Comparison of ENCODE assay signal across 5 cellular contexts in the genomic region with DNA sequence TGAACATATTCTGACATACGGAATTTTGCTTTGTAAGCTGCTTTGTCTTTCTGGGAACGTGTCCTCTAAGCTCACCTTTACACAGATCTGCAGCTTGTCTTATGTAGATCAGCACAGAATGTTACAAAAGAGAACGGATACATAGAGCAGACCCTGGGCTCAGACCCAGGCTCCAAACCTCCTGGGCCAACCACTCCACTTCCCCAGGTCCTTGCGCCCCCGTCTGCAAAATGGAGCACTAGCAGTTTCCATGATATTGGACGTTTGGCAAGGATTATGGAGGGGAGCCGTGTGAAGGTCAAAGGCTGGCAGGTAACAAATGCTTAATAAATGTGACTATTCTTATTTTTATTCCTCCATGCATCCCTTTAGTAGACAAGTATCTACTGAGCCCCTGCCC.
"Had no signal": no experiment of that assay in that cellular context is flagged by ENCODE, and none has a peak within 500 bp of the region (broad histone marks: within the 10 kb centered on the region; RNA-seq: fewer than 3 reads in every experiment).

No MANE protein-coding gene starts in this region.

- H2AFZ ChIP-seq: GM23338 had no signal

- H3K4me1 Mint-ChIP-seq: IgD-negative memory B cell had no signal

- H3K4me2 ChIP-seq: GM23338 had no signal

- H3K4me3 Mint-ChIP-seq: GM23338, H9, IgD-negative memory B cell had no signal

- H3K27ac ChIP-seq: HL-60 had no signal

- H3K27ac Mint-ChIP-seq: GM23338, IgD-negative memory B cell had no signal

- DNase-seq: H9, HCEC 1CT had no signal

- H3K4me3 ChIP-seq: GM23338 had no signal
